In the genomic region with DNA sequence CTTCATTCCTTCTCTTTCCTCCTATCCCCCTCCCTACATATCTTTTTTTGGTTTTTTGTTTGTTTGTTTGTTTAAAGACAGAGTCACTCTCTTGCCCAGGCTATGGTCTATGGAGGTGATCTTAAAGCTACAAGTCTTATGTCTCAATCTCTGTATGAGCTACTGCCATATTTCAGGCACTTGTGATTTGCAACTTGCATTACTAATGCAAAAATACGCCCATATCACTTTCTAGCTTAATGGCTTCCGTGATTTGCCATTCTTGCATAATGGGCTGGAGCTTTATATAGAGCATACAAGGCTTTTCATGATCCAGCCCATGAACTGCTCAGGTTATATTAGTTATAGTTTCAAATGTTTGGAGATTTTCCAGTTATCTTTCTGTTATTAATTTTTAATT, we compare ENCODE assay signal across 21 cellular contexts. TPM values are rescaled to one million over a fixed set of nuclear protein-coding genes. Genes with fewer than 3 reads are reported as not detected.
"Had no signal": no experiment of that assay in that cellular context is flagged by ENCODE, and none has a peak within 500 bp of the region (broad histone marks: within the 10 kb centered on the region; RNA-seq: fewer than 3 reads in every experiment).

No MANE protein-coding gene starts in this region.

- H3K27ac ChIP-seq: brain microvascular endothelial cell, coronary artery, heart right ventricle, left ventricle myocardium inferior, right atrium auricular region, tibial nerve, uterus had no signal

- H3K4me1 ChIP-seq: right atrium auricular region, uterus had no signal

- H3K4me3 ChIP-seq: coronary artery, heart right ventricle, left ventricle myocardium inferior, right atrium auricular region, tibial nerve, uterus had no signal

- H3K27me3 ChIP-seq: brain microvascular endothelial cell, heart right ventricle, right atrium auricular region, tibial nerve, uterus had no signal

- H3K36me3 ChIP-seq: brain microvascular endothelial cell, heart right ventricle, left ventricle myocardium inferior, right atrium auricular region, tibial nerve, uterus had no signal

- DNase-seq: activated B cell treated with CpG ODN at 0.5 μM for 24 hours; activated CD4-positive, alpha-beta T cell treated with anti-CD3 and anti-CD28 coated beads for 4 hours; activated CD8-positive, alpha-beta T cell treated with anti-CD3 and anti-CD28 coated beads for 36 hours; activated naive CD4-positive, alpha-beta T cell treated with anti-CD3 and anti-CD28 coated beads for 36 hours; activated T-cell treated with anti-CD3 and anti-CD28 coated beads, Interleukin-2, amount 50 U/mL, for 24 hours; aorta; brain microvascular endothelial cell; heart right ventricle; kidney glomerular epithelial cell; left ventricle myocardium inferior; mammary epithelial cell; stimulated activated CD4-positive, alpha-beta T cell treated with anti-CD3 and anti-CD28 coated beads, Interleukin-2, amount 100 ng/mL, for 48 hours; uterus had no signal

- H3K9me3 ChIP-seq: right atrium auricular region, tibial nerve, uterus had no signal

RNA-seq across cellular contexts. Expression of a gene that starts 7.5 kb away (rescaled TPM):
- total RNA-seq: activated B cell treated with CpG ODN at 0.5 μM for 24 hours; activated naive CD4-positive, alpha-beta T cell treated with anti-CD3 and anti-CD28 coated beads for 36 hours; activated T-helper 2 cell treated with anti-CD3 and anti-CD28 coated beads, Interferon-gamma antibody, Interleukin-2, Interleukin-4, amounts not matched to agents 10 μg/mL and 5 μg/mL and 100 μg/mL, durations not matched to agents 14 hours and 24 hours and 36 hours; aorta; myocyte; posterior vena cava; right atrium auricular region; skeletal muscle tissue; uterus had no signal

RNA-seq across cellular contexts. Expression of a gene that starts 29.1 kb away (rescaled TPM):
- total RNA-seq: activated B cell treated with CpG ODN at 0.5 μM for 24 hours; activated CD8-positive, alpha-beta T cell treated with anti-CD3 and anti-CD28 coated beads for 36 hours; activated naive CD4-positive, alpha-beta T cell treated with anti-CD3 and anti-CD28 coated beads for 36 hours; activated T-helper 2 cell treated with anti-CD3 and anti-CD28 coated beads, Interferon-gamma antibody, Interleukin-2, Interleukin-4, amounts not matched to agents 10 μg/mL and 5 μg/mL and 100 μg/mL, durations not matched to agents 14 hours and 24 hours and 36 hours; mammary epithelial cell; myocyte; omental fat pad; posterior vena cava; right atrium auricular region; skeletal muscle tissue; tibial nerve; uterus had no signal

RNA-seq across cellular contexts. Expression of a gene that starts 45.2 kb away (rescaled TPM):
- total RNA-seq: activated B cell treated with CpG ODN at 0.5 μM for 24 hours had no signal

RNA-seq across cellular contexts. Expression of a gene that starts 59.2 kb away (rescaled TPM):
- total RNA-seq: activated B cell treated with CpG ODN at 0.5 μM for 24 hours; activated CD8-positive, alpha-beta T cell treated with anti-CD3 and anti-CD28 coated beads for 36 hours; activated naive CD4-positive, alpha-beta T cell treated with anti-CD3 and anti-CD28 coated beads for 36 hours; activated T-helper 2 cell treated with anti-CD3 and anti-CD28 coated beads, Interferon-gamma antibody, Interleukin-2, Interleukin-4, amounts not matched to agents 10 μg/mL and 5 μg/mL and 100 μg/mL, durations not matched to agents 14 hours and 24 hours and 36 hours; mammary epithelial cell; myocyte had no signal
